18 cellular contexts compared by ENCODE assay signal in genomic region chr7:141584935-141585334, GRCh38. TPM values are rescaled to one million over a fixed set of nuclear protein-coding genes. Genes with fewer than 3 reads are reported as not detected.
DNase-seq lines count a peak whose midpoint lies in the region; ATAC-seq, FAIRE-seq and TF ChIP-seq lines count a peak whose summit lies in the region.
"Had no signal": no experiment of that assay in that cellular context is flagged by ENCODE, and none has a peak within 500 bp of the region (broad histone marks: within the 10 kb centered on the region; RNA-seq: fewer than 3 reads in every experiment).

No MANE protein-coding gene starts in this region.

- H2AK5ac ChIP-seq in H1 (ENCODE audit: low read depth, low read length) = no peak overlapping the region

- no peaks in the 10 kb centered on the region for H4K20me1 ChIP-seq in SK-N-SH (ENCODE audit: insufficient read depth)
- no peaks in the 10 kb centered on the region for H4K20me1 ChIP-seq in PC-9 (ENCODE audit: insufficient read depth)
- H4K20me1 ChIP-seq in H1 (replicated peaks in 1 of 2; ENCODE audit: control insufficient read depth in 1 of 2, insufficient read depth in 2 of 2, low read length in 2 of 2) = no peaks in the 10 kb centered on the region

- no peak overlapping the region for H2BK15ac ChIP-seq in H1 (ENCODE audit: low read length)

- no peak overlapping the region for H3K23ac ChIP-seq in H1 (ENCODE audit: insufficient read length)

- POLR2A ChIA-PET in SK-N-SH (lab: Yijun Ruan, JAX) (no interaction called here), PC-9 (lab: Charles Lee; ENCODE audit: unreplicated experiment) (interaction anchor here (0.7 kb wide), 1 partner anchor 33 kb away, joined by 3 read pairs; no protein-coding TSS in a partner anchor), H1 (lab: Charles Lee; ENCODE audit: partially characterized antibody) (interaction anchor here (1.0 to 2.0 kb wide), 7 partner anchors 14 to 95 kb away, joined by 3 to 9 read pairs (median 3); partner anchors contain the start of gene AGK)

- H2AFZ ChIP-seq in SK-N-SH (ENCODE audit: low read depth) (no peak overlapping the region), PC-9 (no peak overlapping the region), H1 (ENCODE audit: low read length) (no peak overlapping the region)

- no TSS peak for BruUV-seq in PC-9 (replicated peaks; lab: Mats Ljungman, UMichigan)

- TF ChIP-seq RAD21 in SK-N-SH (IDR thresholded peaks at IDR 0.05; ENCODE audit: low read length) (no peak), H1 (IDR thresholded peaks at IDR 0.05 in 1 of 2, conservative IDR thresholded peaks at IDR 0.05 in 1 of 2; ENCODE audit: low read depth in 2 of 2, low read length in 2 of 2) (no peak)

- H4K91ac ChIP-seq in H1 (replicated peaks; ENCODE audit: insufficient read length, low read length) = peak overlapping the region; percentile 4

- H3K4me1 ChIP-seq in SK-N-SH (ENCODE audit: control insufficient read depth in 1 of 2, insufficient read depth in 2 of 2, low read depth in 1 of 2, low read length in 1 of 2) (peaks cover 0 to 9% of the 10 kb centered on the region in 2 experiments; a peak in 3 of 4 replicates), PC-9 (replicated peaks; ENCODE audit: insufficient read depth) (peaks cover 13% of the 10 kb centered on the region), H1 (replicated peaks in 1 of 4; ENCODE audit: control insufficient read depth in 3 of 4, insufficient read depth in 4 of 4, low read length in 3 of 4) (peaks cover 0 to 18% (median 15%) of the 10 kb centered on the region in 4 experiments; a peak in 5 of 7 replicates), mesodermal cell (ENCODE audit: control insufficient read depth, insufficient read depth, low read length, poor library complexity, severe bottlenecking) (peaks cover 24% of the 10 kb centered on the region)
- H3K4me1 ChIP-seq: BLaER1 treated with 17β-estradiol and CSF1 and Interleukin-3, amounts not matched to agents 10 nM and 100 nM; prostate gland had no signal

- H3K9ac ChIP-seq in SK-N-SH (peak overlapping the region; percentile 42; the same call in 1 of the 2 replicates), H1 (replicated peaks in 1 of 4; ENCODE audit: extremely low read depth in 1 of 4, low read depth in 3 of 4, low read length in 3 of 4) (no peak overlapping the region; a peak in 1 of 7 replicates)
- H3K9ac ChIP-seq: BLaER1 treated with 17β-estradiol and CSF1 and Interleukin-3, amounts not matched to agents 10 nM and 100 nM had no signal

- no peak overlapping the region for H4K8ac ChIP-seq in H1 (ENCODE audit: extremely low read depth, insufficient read depth, low read length)

- H3F3A ChIP-seq in SK-N-SH (replicated peaks; ENCODE audit: insufficient read depth) (peaks cover 22% of the 10 kb centered on the region), PC-9 (ENCODE audit: insufficient read depth, low read depth) (no peaks in the 10 kb centered on the region)

- 94% methylated on average over 3 of the region's 3 CpGs for WGBS in SK-N-SH (ENCODE audit: low lambda C conversion rate)
- WGBS in H1 (ENCODE audit: extremely low coverage in 1 of 2, insufficient coverage in 1 of 2, insufficient read length in 1 of 2, insufficient replicate concordance in 2 of 2, low coverage in 1 of 2, low lambda C conversion rate in 2 of 2, missing lambda C conversion rate in 1 of 2), 2 experiments = 4% methylated on average over 3 of the region's 3 CpGs; no CpG with 5 or more reads in 1 of the 2 experiments
- 40% methylated on average over 2 of the region's 3 CpGs; no CpG with 5 or more reads in 1 of the 2 experiments for WGBS in mesodermal cell (ENCODE audit: insufficient coverage in 2 of 2), 2 experiments

- no peaks in the 10 kb centered on the region for H3K27me3 ChIP-seq in SK-N-SH (ENCODE audit: insufficient read depth)
- H3K27me3 ChIP-seq in PC-9 (ENCODE audit: insufficient read depth, low read depth) = no peaks in the 10 kb centered on the region
- H3K27me3 ChIP-seq in H1 (replicated peaks in 1 of 4; ENCODE audit: control insufficient read depth in 3 of 4, extremely low read depth in 1 of 4, insufficient read depth in 3 of 4, low read length in 3 of 4) = no peaks in the 10 kb centered on the region
- H3K27me3 ChIP-seq: BLaER1 treated with 17β-estradiol and CSF1 and Interleukin-3, amounts not matched to agents 10 nM and 100 nM; tibial artery had no signal

- no peak overlapping the region; the same call in 1 of the 2 replicates for H2BK20ac ChIP-seq in H1 (ENCODE audit: low read length)

- H2BK12ac ChIP-seq in H1 (ENCODE audit: low read depth, low read length) = 0 out of 2 replicates have a peak overlapping the region, but pooled peaks have one; percentile 7

- FAIRE-seq in H1 (lab: Jason Lieb, UNC) = peak; percentile 95
- FAIRE-seq: TTC549 had no signal

- H3K4me2 ChIP-seq in SK-N-SH = peak overlapping the region; percentile 58; the same call in 1 of the 2 replicates
- H3K4me2 ChIP-seq in PC-9 = no peak overlapping the region
- H3K4me2 ChIP-seq in H1 (ENCODE audit: insufficient read depth in 1 of 2, low read depth in 2 of 2, low read length in 2 of 2) = peak overlapping the region; percentile 48 to 53
- H3K4me2 ChIP-seq: BLaER1 treated with 17β-estradiol and CSF1 and Interleukin-3, amounts not matched to agents 10 nM and 100 nM had no signal

- peak overlapping the region; percentile 89; the same call in 1 of the 2 replicates for H2BK5ac ChIP-seq in H1 (ENCODE audit: low read depth, low read length)

- TF ChIP-seq CTCF in SK-N-SH (IDR thresholded peaks at IDR 0.05) = no peak
- TF ChIP-seq CTCF in PC-9 (conservative IDR thresholded peaks at IDR 0.05) = no peak
- TF ChIP-seq CTCF in H1 (IDR thresholded peaks at IDR 0.05; ENCODE audit: control extremely low read depth in 1 of 3, insufficient read depth in 1 of 3, low read depth in 1 of 3, low read length in 3 of 3) = no peak

- H3K14ac ChIP-seq in H1 (ENCODE audit: insufficient read length) = no peak overlapping the region

- H3K4me3 ChIP-seq in SK-N-SH (ENCODE audit: low read depth in 2 of 2, low read length in 1 of 2) = no peak overlapping the region
- no peak overlapping the region for H3K4me3 ChIP-seq in PC-9
- H3K4me3 ChIP-seq in H1 (ENCODE audit: extremely low read depth in 1 of 4, insufficient read depth in 2 of 4, low read depth in 3 of 4, low read length in 4 of 4) = peak overlapping the region in 2 of 4 experiments; percentile 2 to 42; a peak in 3 of 8 replicates
- no peak overlapping the region for H3K4me3 ChIP-seq in mesodermal cell (ENCODE audit: extremely low read depth, insufficient read depth, low read length, poor library complexity, severe bottlenecking)
- H3K4me3 ChIP-seq: BLaER1 treated with 17β-estradiol and CSF1 and Interleukin-3, amounts not matched to agents 10 nM and 100 nM; prostate gland; tibial artery had no signal

- no peak overlapping the region for H3K4ac ChIP-seq in H1 (replicated peaks; ENCODE audit: insufficient read length, low read depth, low read length)

- H3K23me2 ChIP-seq in H1 (ENCODE audit: low read depth, low read length) = no peaks in the 10 kb centered on the region

- H2BK120ac ChIP-seq in H1 (replicated peaks; ENCODE audit: low read depth, low read length) = no peak overlapping the region

- peaks cover 2% of the 10 kb centered on the region; the same call in 1 of the 2 replicates for H3K79me1 ChIP-seq in H1 (ENCODE audit: low read depth, low read length)

- CTCF ChIA-PET in SK-N-SH (lab: Yijun Ruan, JAX) (interaction anchor here (0.8 kb wide), 1 partner anchor 21 kb away, joined by 3 read pairs; no protein-coding TSS in a partner anchor), PC-9 (lab: Charles Lee) (no interaction called here), H1 (lab: Charles Lee; ENCODE audit: partially characterized antibody) (interaction anchor here (1.3 kb wide), 1 partner anchor 51 kb away, joined by 3 read pairs; no protein-coding TSS in a partner anchor)

- peak overlapping the region; percentile 63 for H4K5ac ChIP-seq in H1 (ENCODE audit: insufficient read length, low read depth, low read length)

- intact Hi-C loops in PC-9 (cut with micrococcal nuclease; ENCODE audit: unreplicated experiment) = no loop called here

- no peak for ATAC-seq in SK-N-SH treated with all-trans-retinoic acid at 6 μM for 48 hours
- no peak for ATAC-seq in GM18519 (IDR thresholded peaks at IDR 0.05; ENCODE audit: low FRiP score, unreplicated experiment)

- no peak overlapping the region for H3K56ac ChIP-seq in H1 (replicated peaks; ENCODE audit: insufficient read length, low read depth, low read length)

- H3K9me3 ChIP-seq in SK-N-SH = no peaks in the 10 kb centered on the region
- H3K9me3 ChIP-seq in PC-9 (ENCODE audit: insufficient read depth, low read depth) = no peaks in the 10 kb centered on the region
- H3K9me3 ChIP-seq in H1 (ENCODE audit: insufficient read depth in 2 of 2, low read depth in 1 of 2, low read length in 1 of 2) = peaks cover 0 to 4% of the 10 kb centered on the region in 2 experiments; a peak in 1 of 4 replicates
- no peaks in the 10 kb centered on the region for H3K9me3 ChIP-seq in mesodermal cell (ENCODE audit: control insufficient read depth, low read length)
- H3K9me3 ChIP-seq: prostate gland, tibial artery had no signal

- no peak overlapping the region for H3K18ac ChIP-seq in H1 (ENCODE audit: extremely low read depth, low read length)

- H3K9me2 ChIP-seq in SK-N-SH (no peaks in the 10 kb centered on the region), PC-9 (ENCODE audit: insufficient read depth) (no peaks in the 10 kb centered on the region)

- TF ChIP-seq POLR2A in H1 (IDR thresholded peaks at IDR 0.05; ENCODE audit: control extremely low read depth in 1 of 2, low read depth in 2 of 2, low read length in 2 of 2) = peak in 1 of 2 experiments; percentile 72; a peak in 1 of 3 replicates

- peak overlapping the region in 1 of 2 experiments; percentile 81; a peak in 2 of 4 replicates for H3K27ac ChIP-seq in SK-N-SH (ENCODE audit: low read depth in 2 of 2, low read length in 1 of 2)
- H3K27ac ChIP-seq in PC-9 = peak overlapping the region; percentile 61; the same call in 1 of the 2 replicates
- H3K27ac ChIP-seq in H1 (ENCODE audit: low read depth, low read length) = peak overlapping the region; percentile 51; the same call in 1 of the 2 replicates
- H3K27ac ChIP-seq in mesodermal cell (ENCODE audit: low read depth, low read length, severe bottlenecking) = peak overlapping the region; percentile 92
- H3K27ac ChIP-seq: 22Rv1; BLaER1 treated with 17β-estradiol and CSF1 and Interleukin-3, amounts not matched to agents 10 nM and 100 nM; prostate gland; tibial artery had no signal

- no peak for DNase-seq in SK-N-SH
- no peak for DNase-seq in PC-9
- DNase-seq in H1 (ENCODE audit: low read depth in 1 of 2, low spot score in 2 of 2) = peak in 1 of 2 experiments; percentile 58
- no peak for DNase-seq in NCI-H1105 (lab: John Stamatoyannopoulos, UW)
- no peak for DNase-seq in DMS153 (lab: John Stamatoyannopoulos, UW)
- DNase-seq: activated CD4-positive, alpha-beta T cell treated with anti-CD3 and anti-CD28 coated beads, Interleukin-2, amount 50 U/mL, for 4 hours; foreskin fibroblast; hypothalamus; naive B cell; NCI-H1436; tibial artery had no signal

- H3K36me3 ChIP-seq in SK-N-SH (replicated peaks in 1 of 2; ENCODE audit: control insufficient read depth in 1 of 2, insufficient read depth in 2 of 2, low read length in 1 of 2) (no peaks in the 10 kb centered on the region), PC-9 (ENCODE audit: low read depth) (peaks cover 9% of the 10 kb centered on the region; the same call in 1 of the 2 replicates), H1 (ENCODE audit: control insufficient read depth in 2 of 4, insufficient read depth in 4 of 4, low read length in 3 of 4) (no peaks in the 10 kb centered on the region; a peak in 2 of 8 replicates), mesodermal cell (ENCODE audit: control insufficient read depth, insufficient read depth, low read length) (peaks cover 10% of the 10 kb centered on the region)
- H3K36me3 ChIP-seq: prostate gland, tibial artery had no signal

- TF ChIP-seq EP300 in SK-N-SH (IDR thresholded peaks at IDR 0.05; ENCODE audit: borderline replicate concordance in 1 of 2, low read depth in 1 of 2, low read length in 1 of 2) (no peak), H1 (IDR thresholded peaks at IDR 0.05; ENCODE audit: borderline replicate concordance in 1 of 2, low read depth in 2 of 2, low read length in 2 of 2) (peak in 1 of 2 experiments; percentile 86; a peak in 1 of 3 replicates)

- H3K79me2 ChIP-seq in SK-N-SH (ENCODE audit: insufficient read depth) (no peaks in the 10 kb centered on the region), PC-9 (ENCODE audit: low read depth) (no peaks in the 10 kb centered on the region), H1 (ENCODE audit: control insufficient read depth in 1 of 2, insufficient read depth in 2 of 2, low read length in 2 of 2) (peaks cover 0 to 11% of the 10 kb centered on the region in 2 experiments; a peak in 3 of 4 replicates)

RNA-seq across cellular contexts. Expression of gene AGK, which starts 33.7 kb away (rescaled TPM):
- polyA plus RNA-seq in SK-N-SH (2012; rRNA removed) (45.7 and 67.0 TPM in 2 replicates), H1 (2011; rRNA removed) (19.9 and 25.8 TPM in 2 replicates)
- polyA plus RNA-seq in SK-N-SH (2012; cell fraction: cytosol; rRNA removed) = 59.4 and 65.7 TPM in 2 replicates
- polyA plus RNA-seq in SK-N-SH (2012; cell fraction: nucleus; rRNA removed) = 79.2 and 102 TPM in 2 replicates
- total RNA-seq in PC-9 (2021) = 35.6 and 44.1 TPM in 2 replicates
- total RNA-seq in H1 (2021; fragmentation: NEBNext Ultra II Directional; extraction: Animal tissue kit (Norgen Biotek cat#: 25700)) = 30.0 and 34.0 TPM in 2 replicates
- 29.2 TPM for polyA plus RNA-seq in H1 (2011; cell fraction: cytosol; rRNA removed)
- polyA plus RNA-seq in H1 (2011; cell fraction: nucleus; rRNA removed) = 36.8 TPM
- 18.9 to 23.0 TPM (median 21.6 TPM) in 4 replicates for polyA plus RNA-seq in H1 (2012, experiment 1 of 2)
- polyA plus RNA-seq in H1 (2012, experiment 2 of 2) = 7.0 TPM
- 25.1 TPM for polyA plus RNA-seq in H1 (2013, experiment 1 of 2)
- 26.4 TPM for polyA plus RNA-seq in H1 (2013, experiment 2 of 2)
- 36.6 and 38.8 TPM in 2 replicates for polyA minus RNA-seq in H1 (2011; rRNA and poly(A)+ RNA removed)
- 11.2 TPM for polyA minus RNA-seq in H1 (2011; cell fraction: cytosol; rRNA and poly(A)+ RNA removed)
- polyA minus RNA-seq in H1 (2011; cell fraction: nucleus; rRNA and poly(A)+ RNA removed) = 61.6 TPM
- polyA plus RNA-seq in mesodermal cell (2013, experiment 1 of 2) = 25.9 TPM
- 25.0 TPM for polyA plus RNA-seq in mesodermal cell (2013, experiment 2 of 2)

Comparison
In these comparisons a context has a peak if more than half of its experiments do, and no peak if none do; other contexts are left out.
1. Of the 17 proteins assayed by ChIP-seq in both H1 and SK-N-SH: peak only in H1: MAX, RXRA, SIN3A, TAF1 and TEAD4; only in SK-N-SH: none; in both: none; in neither: 11; mixed calls (peak in some experiments, not most) for 1.